ENCODE assay signal across 8 cellular contexts in the genomic region with DNA sequence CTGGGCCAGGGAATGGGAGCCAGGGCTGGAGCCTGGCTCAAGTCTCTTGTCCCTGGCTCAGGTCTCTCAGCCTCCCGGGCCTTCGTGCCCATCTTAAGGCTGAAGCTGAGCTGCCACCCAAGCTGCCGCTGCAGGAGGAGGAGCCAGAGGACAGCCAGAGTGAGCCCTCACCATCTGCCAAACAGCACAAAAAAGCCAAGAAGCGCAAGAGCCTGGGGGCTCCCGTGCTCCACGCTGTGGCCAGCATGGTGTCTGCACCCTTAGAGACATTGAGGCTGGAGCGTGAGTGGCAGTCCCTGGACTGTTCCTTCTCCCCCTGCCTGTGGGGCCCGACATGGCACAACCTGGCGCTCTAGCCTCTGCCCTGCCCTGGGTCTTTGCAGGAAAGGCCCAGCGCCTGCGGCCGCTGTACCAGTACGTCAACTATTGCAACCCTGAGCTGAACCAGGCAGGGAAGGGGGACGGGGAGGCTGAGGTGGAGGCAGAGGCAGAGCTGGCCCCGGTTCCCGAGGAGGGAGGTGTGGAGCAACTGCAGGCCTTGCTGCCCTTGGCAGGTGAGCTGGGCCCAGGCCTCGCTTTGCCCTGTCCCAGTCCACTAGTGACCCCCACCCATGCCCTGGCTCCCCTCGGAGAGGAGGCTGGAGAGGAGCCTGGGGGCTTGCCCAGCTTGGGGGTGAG. TPM values are rescaled to one million over a fixed set of nuclear protein-coding genes. Genes with fewer than 3 reads are reported as not detected.
DNase-seq lines count a peak whose midpoint lies in the region; ATAC-seq and TF ChIP-seq lines count a peak whose summit lies in the region.

No MANE protein-coding gene starts in this region.

- peaks cover 13% of the 10 kb centered on the region for H3K4me1 Mint-ChIP-seq in activated T-helper 2 cell treated with anti-CD3 and anti-CD28 coated beads, Interferon-gamma antibody, Interleukin-2, Interleukin-4, amounts not matched to agents 10 μg/mL and 5 μg/mL and 100 μg/mL, durations not matched to agents 14 hours and 24 hours and 36 hours (ENCODE audit: low read depth)

- intact Hi-C loops in activated T-helper 2 cell treated with anti-CD3 and anti-CD28 coated beads, Interferon-gamma antibody, Interleukin-2, Interleukin-4, amounts not matched to agents 10 μg/mL and 5 μg/mL and 100 μg/mL, durations not matched to agents 14 hours and 24 hours and 36 hours (cut with micrococcal nuclease), result loop anchor here (1.0 kb wide), 1 partner anchor 147 kb away; no protein-coding TSS in a partner anchor

- H3K4me3 Mint-ChIP-seq in activated T-helper 2 cell treated with anti-CD3 and anti-CD28 coated beads, Interferon-gamma antibody, Interleukin-2, Interleukin-4, amounts not matched to agents 10 μg/mL and 5 μg/mL and 100 μg/mL, durations not matched to agents 14 hours and 24 hours and 36 hours (ENCODE audit: low read depth), result peak overlapping the region; percentile 86

- peak; percentile 64 for ATAC-seq in GM21390 (IDR thresholded peaks at IDR 0.05; ENCODE audit: unreplicated experiment)

- DNase-seq in DMS 273 (lab: John Stamatoyannopoulos, UW; ENCODE audit: unreplicated experiment) (peak; percentile 99), HuH-7 (ENCODE audit: low spot score) (peak; percentile 99), RPMI7951 (ENCODE audit: low read depth) (peak; percentile 95), fibroblast of villous mesenchyme (ENCODE audit: low read depth) (peak; percentile 91), nucleus accumbens (lab: John Stamatoyannopoulos, UW) (peak in 54 of 56 donors; percentile 19 to 91 (median 72)), substantia nigra (lab: John Stamatoyannopoulos, UW) (peak; percentile 23 to 90 (median 70))
- peak; percentile 80 for DNase-seq in activated T-helper 2 cell treated with anti-CD3 and anti-CD28 coated beads, Interferon-gamma antibody, Interleukin-2, Interleukin-4, amounts not matched to agents 10 μg/mL and 5 μg/mL and 100 μg/mL, durations not matched to agents 14 hours and 24 hours and 36 hours (ENCODE audit: low spot score)

- no peaks in the 10 kb centered on the region for H3K27me3 Mint-ChIP-seq in activated T-helper 2 cell treated with anti-CD3 and anti-CD28 coated beads, Interferon-gamma antibody, Interleukin-2, Interleukin-4, amounts not matched to agents 10 μg/mL and 5 μg/mL and 100 μg/mL, durations not matched to agents 14 hours and 24 hours and 36 hours (ENCODE audit: low read depth)

- no peaks in the 10 kb centered on the region for H3K36me3 Mint-ChIP-seq in activated T-helper 2 cell treated with anti-CD3 and anti-CD28 coated beads, Interferon-gamma antibody, Interleukin-2, Interleukin-4, amounts not matched to agents 10 μg/mL and 5 μg/mL and 100 μg/mL, durations not matched to agents 14 hours and 24 hours and 36 hours (ENCODE audit: low read depth)

- H3K4me3 ChIP-seq in fibroblast of villous mesenchyme (ENCODE audit: low read depth, low read length), result peak overlapping the region; percentile 73

- peak; percentile 93 for TF ChIP-seq CTCF in fibroblast of villous mesenchyme (IDR thresholded peaks at IDR 0.05; ENCODE audit: insufficient read depth, low read depth, low read length)

- H3K27ac ChIP-seq in substantia nigra (ENCODE audit: low read depth, low read length, poor library complexity, severe bottlenecking), result peak overlapping the region; percentile 88

- no peak overlapping the region for H3K27ac Mint-ChIP-seq in activated T-helper 2 cell treated with anti-CD3 and anti-CD28 coated beads, Interferon-gamma antibody, Interleukin-2, Interleukin-4, amounts not matched to agents 10 μg/mL and 5 μg/mL and 100 μg/mL, durations not matched to agents 14 hours and 24 hours and 36 hours

- no peaks in the 10 kb centered on the region for H3K9me3 Mint-ChIP-seq in activated T-helper 2 cell treated with anti-CD3 and anti-CD28 coated beads, Interferon-gamma antibody, Interleukin-2, Interleukin-4, amounts not matched to agents 10 μg/mL and 5 μg/mL and 100 μg/mL, durations not matched to agents 14 hours and 24 hours and 36 hours

RNA-seq across cellular contexts. Expression of a gene that starts 1.3 kb away (rescaled TPM):
- 6.4 and 7.5 TPM in 2 replicates for total RNA-seq in RPMI7951 (2014; rRNA removed; shearing (Covaris generic))
- 1.4 and 1.8 TPM in 2 replicates for total RNA-seq in activated T-helper 2 cell treated with anti-CD3 and anti-CD28 coated beads, Interferon-gamma antibody, Interleukin-2, Interleukin-4, amounts not matched to agents 10 μg/mL and 5 μg/mL and 100 μg/mL, durations not matched to agents 14 hours and 24 hours and 36 hours
- total RNA-seq in fibroblast of villous mesenchyme, result 1.3 and 3.9 TPM in 2 replicates

RNA-seq across cellular contexts. Expression of a gene that starts 1.4 kb away (rescaled TPM):
- total RNA-seq in RPMI7951 (2014; rRNA removed; shearing (Covaris generic)), result 13.6 and 14.8 TPM in 2 replicates
- 8.1 and 9.2 TPM in 2 replicates for total RNA-seq in activated T-helper 2 cell treated with anti-CD3 and anti-CD28 coated beads, Interferon-gamma antibody, Interleukin-2, Interleukin-4, amounts not matched to agents 10 μg/mL and 5 μg/mL and 100 μg/mL, durations not matched to agents 14 hours and 24 hours and 36 hours
- total RNA-seq in fibroblast of villous mesenchyme, result 10.0 and 11.2 TPM in 2 replicates

RNA-seq across cellular contexts. Expression of a gene that starts 7.2 kb away (rescaled TPM):
- total RNA-seq in RPMI7951 (2014; rRNA removed; shearing (Covaris generic)), result 1.6 and 1.9 TPM in 2 replicates
- total RNA-seq in activated T-helper 2 cell treated with anti-CD3 and anti-CD28 coated beads, Interferon-gamma antibody, Interleukin-2, Interleukin-4, amounts not matched to agents 10 μg/mL and 5 μg/mL and 100 μg/mL, durations not matched to agents 14 hours and 24 hours and 36 hours, result 10.7 and 11.5 TPM in 2 replicates
- total RNA-seq in fibroblast of villous mesenchyme, result 0.97 and 2.6 TPM in 2 replicates

RNA-seq across cellular contexts. Expression of a gene that starts 7.9 kb away (rescaled TPM):
- total RNA-seq in RPMI7951 (2014; rRNA removed; shearing (Covaris generic)), result 42.8 and 47.2 TPM in 2 replicates
- 48.9 and 57.4 TPM in 2 replicates for total RNA-seq in activated T-helper 2 cell treated with anti-CD3 and anti-CD28 coated beads, Interferon-gamma antibody, Interleukin-2, Interleukin-4, amounts not matched to agents 10 μg/mL and 5 μg/mL and 100 μg/mL, durations not matched to agents 14 hours and 24 hours and 36 hours
- total RNA-seq in fibroblast of villous mesenchyme, result 15.1 and 19.3 TPM in 2 replicates

RNA-seq across cellular contexts. Expression of a gene that starts 23.0 kb away (rescaled TPM):
- total RNA-seq in RPMI7951 (2014; rRNA removed; shearing (Covaris generic)), result 0.10 and 0.12 TPM in 2 replicates
- total RNA-seq in activated T-helper 2 cell treated with anti-CD3 and anti-CD28 coated beads, Interferon-gamma antibody, Interleukin-2, Interleukin-4, amounts not matched to agents 10 μg/mL and 5 μg/mL and 100 μg/mL, durations not matched to agents 14 hours and 24 hours and 36 hours, result 197 and 206 TPM in 2 replicates
- total RNA-seq in fibroblast of villous mesenchyme, result under 0.01 TPM in 2 replicates

Comparison
In these comparisons a context has a peak if more than half of its experiments do, and no peak if none do; other contexts are left out.
1. Peak in every context shown above with its lines: DNase-seq, ATAC-seq, H3K4me3 ChIP-seq and H3K27ac ChIP-seq.